ENCODE assay signal across 1 cellular context in the genomic region with DNA sequence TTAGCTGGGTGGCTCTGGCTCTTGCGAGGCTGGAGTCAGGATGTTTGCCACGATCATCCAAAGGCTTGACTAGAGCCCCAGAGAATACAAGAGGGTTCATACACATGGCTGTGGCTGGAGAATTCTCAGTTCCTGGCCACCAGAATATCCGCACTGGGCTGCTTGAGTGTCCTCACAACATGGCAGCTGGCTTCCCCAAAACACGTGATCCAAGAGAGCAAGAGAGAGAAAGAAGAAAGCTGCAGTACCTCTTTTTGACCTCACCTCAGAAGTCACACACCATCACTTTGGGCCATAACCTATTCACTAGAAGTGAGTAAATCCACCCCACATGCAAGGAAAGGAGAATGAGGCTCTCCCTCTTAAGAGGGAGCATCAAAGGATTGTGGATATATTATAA.
TF ChIP-seq lines count a peak whose summit lies in the region.

No MANE protein-coding gene starts in this region.

TF ChIP-seq in SK-N-SH, 30 proteins besides CTCF, POLR2A, EP300 and RAD21:
- TF ChIP-seq REST (IDR thresholded peaks at IDR 0.05; ENCODE audit: low read depth, low read length) = no peak
- no peak for TF ChIP-seq NFIC (IDR thresholded peaks at IDR 0.05; ENCODE audit: borderline replicate concordance)
- TF ChIP-seq, protein P1, sequence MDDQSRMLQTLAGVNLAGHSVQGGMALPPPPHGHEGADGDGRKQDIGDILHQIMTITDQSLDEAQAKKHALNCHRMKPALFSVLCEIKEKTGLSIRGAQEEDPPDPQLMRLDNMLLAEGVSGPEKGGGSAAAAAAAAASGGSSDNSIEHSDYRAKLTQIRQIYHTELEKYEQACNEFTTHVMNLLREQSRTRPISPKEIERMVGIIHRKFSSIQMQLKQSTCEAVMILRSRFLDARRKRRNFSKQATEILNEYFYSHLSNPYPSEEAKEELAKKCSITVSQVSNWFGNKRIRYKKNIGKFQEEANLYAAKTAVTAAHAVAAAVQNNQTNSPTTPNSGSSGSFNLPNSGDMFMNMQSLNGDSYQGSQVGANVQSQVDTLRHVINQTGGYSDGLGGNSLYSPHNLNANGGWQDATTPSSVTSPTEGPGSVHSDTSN (IDR thresholded peaks at IDR 0.05) = no peak
